In the genomic region with DNA sequence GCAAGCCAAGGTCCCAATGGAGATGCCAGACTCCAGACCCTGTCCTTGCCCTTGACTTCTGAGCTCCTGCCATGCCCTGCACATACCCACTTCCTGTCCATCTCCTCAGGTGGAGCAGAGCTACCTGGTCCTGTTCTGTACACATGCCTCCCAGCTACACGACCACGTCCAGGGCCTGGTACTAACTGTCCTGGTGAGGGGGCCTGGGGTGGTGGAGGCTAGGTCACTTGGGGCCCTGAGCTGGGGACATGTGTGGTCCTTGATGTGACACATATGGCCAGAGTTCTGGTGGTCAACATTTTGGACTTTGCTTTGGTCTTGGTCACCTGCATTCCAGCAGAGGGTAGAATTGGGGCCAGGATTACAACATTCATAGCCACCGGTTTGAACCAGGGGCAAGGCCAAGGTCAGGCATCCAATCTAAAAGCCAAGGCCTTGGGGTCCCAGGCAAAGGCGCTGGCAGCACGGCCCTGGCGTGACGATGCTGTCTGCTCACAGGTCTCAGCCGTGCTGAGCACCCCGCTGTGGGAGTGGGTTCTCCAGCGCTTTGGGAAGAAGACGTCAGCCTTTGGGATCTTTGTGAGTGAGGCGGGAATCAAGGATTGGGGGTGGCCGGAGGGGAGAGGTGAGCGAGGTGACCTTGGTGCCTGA, we compare ENCODE assay signal across 1 cellular context.
A peak's percentile ranks its signal among the peaks of the same experiment; 100 is the strongest.
TF ChIP-seq lines count a peak whose summit lies in the region.

No MANE protein-coding gene starts in this region.

TF ChIP-seq in HepG2, 621 proteins besides CTCF, POLR2A, EP300 and RAD21 (continued from another document and continues in another):
- TF ChIP-seq JUNB (CRISPR knock-in tag; IDR thresholded peaks at IDR 0.05; ENCODE audit: borderline replicate concordance) (0 out of 2 replicates have a peak, but pooled peaks have one; percentile 22), U2AF1 (optimal IDR thresholded peaks at IDR 0.05; ENCODE audit: low read depth, low read length) (no peak), ZNF773 (CRISPR knock-in tag; IDR thresholded peaks at IDR 0.05; ENCODE audit: borderline replicate concordance) (no peak), ZNF879 (CRISPR knock-in tag; IDR thresholded peaks at IDR 0.05) (no peak), ZNF235 (CRISPR knock-in tag; IDR thresholded peaks at IDR 0.05; ENCODE audit: borderline replicate concordance) (no peak), ETV5 (CRISPR knock-in tag; IDR thresholded peaks at IDR 0.05; ENCODE audit: borderline replicate concordance) (peak; percentile 39; the same call in 1 of the 2 replicates), ONECUT2 (CRISPR knock-in tag; IDR thresholded peaks at IDR 0.05) (no peak), NCOA1 (CRISPR knock-in tag; IDR thresholded peaks at IDR 0.05) (peak; percentile 95; the same call in 1 of the 2 replicates), KDM6A (CRISPR knock-in tag; IDR thresholded peaks at IDR 0.05; ENCODE audit: low read depth) (peak; percentile 88), ZC3H4 (CRISPR knock-in tag; IDR thresholded peaks at IDR 0.05; ENCODE audit: borderline replicate concordance) (no peak), ZSCAN31 (CRISPR knock-in tag; IDR thresholded peaks at IDR 0.05; ENCODE audit: low read depth) (no peak), BHLHE40 (IDR thresholded peaks at IDR 0.05; ENCODE audit: low read length) (0 out of 2 replicates have a peak, but pooled peaks have one; percentile 40), TEAD3 (CRISPR knock-in tag; optimal IDR thresholded peaks at IDR 0.05; ENCODE audit: borderline replicate concordance) (peak; percentile 98), PAWR (CRISPR knock-in tag; IDR thresholded peaks at IDR 0.05; ENCODE audit: borderline replicate concordance) (no peak), ZNF160 (CRISPR knock-in tag; IDR thresholded peaks at IDR 0.05) (0 out of 2 replicates have a peak, but pooled peaks have one; percentile 51), CREM (IDR thresholded peaks at IDR 0.05) (peak; percentile 65; the same call in 1 of the 2 replicates), CREM (CRISPR knock-in tag; IDR thresholded peaks at IDR 0.05) (no peak), SETDB1 (CRISPR knock-in tag; IDR thresholded peaks at IDR 0.05; ENCODE audit: borderline replicate concordance) (no peak), MATR3 (CRISPR knock-in tag; IDR thresholded peaks at IDR 0.05) (no peak), ZNF724P (CRISPR knock-in tag; IDR thresholded peaks at IDR 0.05; ENCODE audit: borderline replicate concordance) (no peak), ZNF207 (IDR thresholded peaks at IDR 0.05; ENCODE audit: borderline replicate concordance) (no peak), ZNF556 (CRISPR knock-in tag; IDR thresholded peaks at IDR 0.05; ENCODE audit: borderline replicate concordance) (peak; percentile 8; the same call in 1 of the 2 replicates), ELF1 (CRISPR knock-in tag; IDR thresholded peaks at IDR 0.05) (peak; percentile 52), ZNF101 (CRISPR knock-in tag; IDR thresholded peaks at IDR 0.05; ENCODE audit: borderline replicate concordance, low read depth) (no peak), ZNF572 (CRISPR knock-in tag; IDR thresholded peaks at IDR 0.05) (no peak), ZNF788 (CRISPR knock-in tag; IDR thresholded peaks at IDR 0.05; ENCODE audit: borderline replicate concordance) (no peak), ZNF33A (CRISPR knock-in tag; IDR thresholded peaks at IDR 0.05; ENCODE audit: borderline replicate concordance) (no peak), SIN3A (IDR thresholded peaks at IDR 0.05; ENCODE audit: borderline replicate concordance, low read depth, low read length) (no peak), HNRNPH1 (optimal IDR thresholded peaks at IDR 0.05; ENCODE audit: low read depth, low read length) (no peak), MAFF (IDR thresholded peaks at IDR 0.05; ENCODE audit: low read depth, low read length) (no peak), DPF2 (CRISPR knock-in tag; IDR thresholded peaks at IDR 0.05; ENCODE audit: borderline replicate concordance, low read depth) (0 out of 2 replicates have a peak, but pooled peaks have one; percentile 24), ZMYM2 (CRISPR knock-in tag; IDR thresholded peaks at IDR 0.05) (no peak), ZNF672 (CRISPR knock-in tag; IDR thresholded peaks at IDR 0.05) (no peak), ZNF335 (CRISPR knock-in tag; IDR thresholded peaks at IDR 0.05) (no peak), JDP2 (CRISPR knock-in tag; IDR thresholded peaks at IDR 0.05; ENCODE audit: borderline replicate concordance) (no peak), PCBP2 (optimal IDR thresholded peaks at IDR 0.05; ENCODE audit: low read depth, low read length, poor library complexity, severe bottlenecking) (no peak), HOXA5 (CRISPR knock-in tag; IDR thresholded peaks at IDR 0.05) (0 out of 2 replicates have a peak, but pooled peaks have one; percentile 55), ZNF446 (CRISPR knock-in tag; IDR thresholded peaks at IDR 0.05) (no peak)
- TF ChIP-seq, protein P1, sequence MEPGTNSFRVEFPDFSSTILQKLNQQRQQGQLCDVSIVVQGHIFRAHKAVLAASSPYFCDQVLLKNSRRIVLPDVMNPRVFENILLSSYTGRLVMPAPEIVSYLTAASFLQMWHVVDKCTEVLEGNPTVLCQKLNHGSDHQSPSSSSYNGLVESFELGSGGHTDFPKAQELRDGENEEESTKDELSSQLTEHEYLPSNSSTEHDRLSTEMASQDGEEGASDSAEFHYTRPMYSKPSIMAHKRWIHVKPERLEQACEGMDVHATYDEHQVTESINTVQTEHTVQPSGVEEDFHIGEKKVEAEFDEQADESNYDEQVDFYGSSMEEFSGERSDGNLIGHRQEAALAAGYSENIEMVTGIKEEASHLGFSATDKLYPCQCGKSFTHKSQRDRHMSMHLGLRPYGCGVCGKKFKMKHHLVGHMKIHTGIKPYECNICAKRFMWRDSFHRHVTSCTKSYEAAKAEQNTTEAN (CRISPR knock-in tag; conservative IDR thresholded peaks at IDR 0.05) = no peak
- TF ChIP-seq, protein P2, sequence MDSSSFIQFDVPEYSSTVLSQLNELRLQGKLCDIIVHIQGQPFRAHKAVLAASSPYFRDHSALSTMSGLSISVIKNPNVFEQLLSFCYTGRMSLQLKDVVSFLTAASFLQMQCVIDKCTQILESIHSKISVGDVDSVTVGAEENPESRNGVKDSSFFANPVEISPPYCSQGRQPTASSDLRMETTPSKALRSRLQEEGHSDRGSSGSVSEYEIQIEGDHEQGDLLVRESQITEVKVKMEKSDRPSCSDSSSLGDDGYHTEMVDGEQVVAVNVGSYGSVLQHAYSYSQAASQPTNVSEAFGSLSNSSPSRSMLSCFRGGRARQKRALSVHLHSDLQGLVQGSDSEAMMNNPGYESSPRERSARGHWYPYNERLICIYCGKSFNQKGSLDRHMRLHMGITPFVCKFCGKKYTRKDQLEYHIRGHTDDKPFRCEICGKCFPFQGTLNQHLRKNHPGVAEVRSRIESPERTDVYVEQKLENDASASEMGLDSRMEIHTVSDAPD (CRISPR knock-in tag; IDR thresholded peaks at IDR 0.05) = peak; percentile 93
- TF ChIP-seq, protein P3, sequence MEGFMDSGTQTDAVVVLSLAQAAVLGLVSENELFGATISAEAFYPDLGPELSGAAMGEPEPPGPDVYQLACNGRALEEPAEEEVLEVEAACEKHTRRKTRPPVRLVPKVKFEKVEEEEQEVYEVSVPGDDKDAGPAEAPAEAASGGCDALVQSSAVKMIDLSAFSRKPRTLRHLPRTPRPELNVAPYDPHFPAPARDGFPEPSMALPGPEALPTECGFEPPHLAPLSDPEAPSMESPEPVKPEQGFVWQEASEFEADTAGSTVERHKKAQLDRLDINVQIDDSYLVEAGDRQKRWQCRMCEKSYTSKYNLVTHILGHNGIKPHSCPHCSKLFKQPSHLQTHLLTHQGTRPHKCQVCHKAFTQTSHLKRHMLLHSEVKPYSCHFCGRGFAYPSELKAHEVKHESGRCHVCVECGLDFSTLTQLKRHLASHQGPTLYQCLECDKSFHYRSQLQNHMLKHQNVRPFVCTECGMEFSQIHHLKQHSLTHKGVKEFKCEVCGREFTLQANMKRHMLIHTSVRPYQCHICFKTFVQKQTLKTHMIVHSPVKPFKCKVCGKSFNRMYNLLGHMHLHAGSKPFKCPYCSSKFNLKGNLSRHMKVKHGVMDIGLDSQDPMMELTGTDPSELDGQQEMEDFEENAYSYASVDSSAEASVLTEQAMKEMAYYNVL (CRISPR knock-in tag; IDR thresholded peaks at IDR 0.05; ENCODE audit: borderline replicate concordance) = peak; percentile 59; the same call in 1 of the 2 replicates
- TF ChIP-seq, protein P4, sequence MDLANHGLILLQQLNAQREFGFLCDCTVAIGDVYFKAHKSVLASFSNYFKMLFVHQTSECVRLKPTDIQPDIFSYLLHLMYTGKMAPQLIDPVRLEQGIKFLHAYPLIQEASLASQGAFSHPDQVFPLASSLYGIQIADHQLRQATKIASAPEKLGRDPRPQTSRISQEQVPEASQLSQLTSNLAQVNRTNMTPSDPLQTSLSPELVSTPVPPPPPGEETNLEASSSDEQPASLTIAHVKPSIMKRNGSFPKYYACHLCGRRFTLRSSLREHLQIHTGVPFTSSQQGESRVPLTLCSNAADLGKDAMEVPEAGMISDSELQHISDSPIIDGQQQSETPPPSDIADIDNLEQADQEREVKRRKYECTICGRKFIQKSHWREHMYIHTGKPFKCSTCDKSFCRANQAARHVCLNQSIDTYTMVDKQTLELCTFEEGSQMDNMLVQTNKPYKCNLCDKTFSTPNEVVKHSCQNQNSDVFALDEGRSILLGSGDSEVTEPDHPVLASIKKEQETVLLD (CRISPR knock-in tag; IDR thresholded peaks at IDR 0.05; ENCODE audit: low read depth) = no peak
- TF ChIP-seq, protein P5, sequence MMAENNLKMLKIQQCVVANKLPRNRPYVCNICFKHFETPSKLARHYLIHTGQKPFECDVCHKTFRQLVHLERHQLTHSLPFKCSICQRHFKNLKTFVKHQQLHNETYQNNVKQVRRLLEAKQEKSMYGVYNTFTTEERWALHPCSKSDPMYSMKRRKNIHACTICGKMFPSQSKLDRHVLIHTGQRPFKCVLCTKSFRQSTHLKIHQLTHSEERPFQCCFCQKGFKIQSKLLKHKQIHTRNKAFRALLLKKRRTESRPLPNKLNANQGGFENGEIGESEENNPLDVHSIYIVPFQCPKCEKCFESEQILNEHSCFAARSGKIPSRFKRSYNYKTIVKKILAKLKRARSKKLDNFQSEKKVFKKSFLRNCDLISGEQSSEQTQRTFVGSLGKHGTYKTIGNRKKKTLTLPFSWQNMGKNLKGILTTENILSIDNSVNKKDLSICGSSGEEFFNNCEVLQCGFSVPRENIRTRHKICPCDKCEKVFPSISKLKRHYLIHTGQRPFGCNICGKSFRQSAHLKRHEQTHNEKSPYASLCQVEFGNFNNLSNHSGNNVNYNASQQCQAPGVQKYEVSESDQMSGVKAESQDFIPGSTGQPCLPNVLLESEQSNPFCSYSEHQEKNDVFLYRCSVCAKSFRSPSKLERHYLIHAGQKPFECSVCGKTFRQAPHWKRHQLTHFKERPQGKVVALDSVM (CRISPR knock-in tag; IDR thresholded peaks at IDR 0.05) = 0 out of 2 replicates have a peak, but pooled peaks have one; percentile 15
- TF ChIP-seq, protein P6, sequence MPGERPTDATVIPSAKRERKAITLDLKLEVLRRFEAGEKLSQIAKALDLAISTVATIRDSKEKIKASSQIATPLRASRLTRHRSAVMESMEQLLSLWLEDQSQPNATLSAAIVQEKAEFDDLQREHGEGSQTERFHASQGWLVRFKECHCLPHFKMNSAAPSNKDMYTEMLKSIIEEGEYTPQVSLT (CRISPR knock-in tag; IDR thresholded peaks at IDR 0.05; ENCODE audit: borderline replicate concordance, low read depth) = no peak
- TF ChIP-seq, protein P7, sequence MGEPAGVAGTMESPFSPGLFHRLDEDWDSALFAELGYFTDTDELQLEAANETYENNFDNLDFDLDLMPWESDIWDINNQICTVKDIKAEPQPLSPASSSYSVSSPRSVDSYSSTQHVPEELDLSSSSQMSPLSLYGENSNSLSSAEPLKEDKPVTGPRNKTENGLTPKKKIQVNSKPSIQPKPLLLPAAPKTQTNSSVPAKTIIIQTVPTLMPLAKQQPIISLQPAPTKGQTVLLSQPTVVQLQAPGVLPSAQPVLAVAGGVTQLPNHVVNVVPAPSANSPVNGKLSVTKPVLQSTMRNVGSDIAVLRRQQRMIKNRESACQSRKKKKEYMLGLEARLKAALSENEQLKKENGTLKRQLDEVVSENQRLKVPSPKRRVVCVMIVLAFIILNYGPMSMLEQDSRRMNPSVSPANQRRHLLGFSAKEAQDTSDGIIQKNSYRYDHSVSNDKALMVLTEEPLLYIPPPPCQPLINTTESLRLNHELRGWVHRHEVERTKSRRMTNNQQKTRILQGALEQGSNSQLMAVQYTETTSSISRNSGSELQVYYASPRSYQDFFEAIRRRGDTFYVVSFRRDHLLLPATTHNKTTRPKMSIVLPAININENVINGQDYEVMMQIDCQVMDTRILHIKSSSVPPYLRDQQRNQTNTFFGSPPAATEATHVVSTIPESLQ (CRISPR knock-in tag; conservative IDR thresholded peaks at IDR 0.05) = no peak
- TF ChIP-seq, protein P8, sequence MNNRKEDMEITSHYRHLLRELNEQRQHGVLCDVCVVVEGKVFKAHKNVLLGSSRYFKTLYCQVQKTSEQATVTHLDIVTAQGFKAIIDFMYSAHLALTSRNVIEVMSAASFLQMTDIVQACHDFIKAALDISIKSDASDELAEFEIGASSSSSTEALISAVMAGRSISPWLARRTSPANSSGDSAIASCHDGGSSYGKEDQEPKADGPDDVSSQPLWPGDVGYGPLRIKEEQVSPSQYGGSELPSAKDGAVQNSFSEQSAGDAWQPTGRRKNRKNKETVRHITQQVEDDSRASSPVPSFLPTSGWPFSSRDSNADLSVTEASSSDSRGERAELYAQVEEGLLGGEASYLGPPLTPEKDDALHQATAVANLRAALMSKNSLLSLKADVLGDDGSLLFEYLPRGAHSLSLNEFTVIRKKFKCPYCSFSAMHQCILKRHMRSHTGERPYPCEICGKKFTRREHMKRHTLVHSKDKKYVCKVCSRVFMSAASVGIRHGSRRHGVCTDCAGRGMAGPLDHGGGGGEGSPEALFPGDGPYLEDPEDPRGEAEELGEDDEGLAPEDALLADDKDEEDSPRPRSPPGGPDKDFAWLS (CRISPR knock-in tag; IDR thresholded peaks at IDR 0.05; ENCODE audit: borderline replicate concordance) = no peak
- TF ChIP-seq, protein P9, sequence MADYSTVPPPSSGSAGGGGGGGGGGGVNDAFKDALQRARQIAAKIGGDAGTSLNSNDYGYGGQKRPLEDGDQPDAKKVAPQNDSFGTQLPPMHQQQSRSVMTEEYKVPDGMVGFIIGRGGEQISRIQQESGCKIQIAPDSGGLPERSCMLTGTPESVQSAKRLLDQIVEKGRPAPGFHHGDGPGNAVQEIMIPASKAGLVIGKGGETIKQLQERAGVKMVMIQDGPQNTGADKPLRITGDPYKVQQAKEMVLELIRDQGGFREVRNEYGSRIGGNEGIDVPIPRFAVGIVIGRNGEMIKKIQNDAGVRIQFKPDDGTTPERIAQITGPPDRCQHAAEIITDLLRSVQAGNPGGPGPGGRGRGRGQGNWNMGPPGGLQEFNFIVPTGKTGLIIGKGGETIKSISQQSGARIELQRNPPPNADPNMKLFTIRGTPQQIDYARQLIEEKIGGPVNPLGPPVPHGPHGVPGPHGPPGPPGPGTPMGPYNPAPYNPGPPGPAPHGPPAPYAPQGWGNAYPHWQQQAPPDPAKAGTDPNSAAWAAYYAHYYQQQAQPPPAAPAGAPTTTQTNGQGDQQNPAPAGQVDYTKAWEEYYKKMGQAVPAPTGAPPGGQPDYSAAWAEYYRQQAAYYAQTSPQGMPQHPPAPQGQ (CRISPR knock-in tag; IDR thresholded peaks at IDR 0.05; ENCODE audit: borderline replicate concordance) = no peak
